18 cellular contexts compared by ENCODE assay signal in the genomic region with DNA sequence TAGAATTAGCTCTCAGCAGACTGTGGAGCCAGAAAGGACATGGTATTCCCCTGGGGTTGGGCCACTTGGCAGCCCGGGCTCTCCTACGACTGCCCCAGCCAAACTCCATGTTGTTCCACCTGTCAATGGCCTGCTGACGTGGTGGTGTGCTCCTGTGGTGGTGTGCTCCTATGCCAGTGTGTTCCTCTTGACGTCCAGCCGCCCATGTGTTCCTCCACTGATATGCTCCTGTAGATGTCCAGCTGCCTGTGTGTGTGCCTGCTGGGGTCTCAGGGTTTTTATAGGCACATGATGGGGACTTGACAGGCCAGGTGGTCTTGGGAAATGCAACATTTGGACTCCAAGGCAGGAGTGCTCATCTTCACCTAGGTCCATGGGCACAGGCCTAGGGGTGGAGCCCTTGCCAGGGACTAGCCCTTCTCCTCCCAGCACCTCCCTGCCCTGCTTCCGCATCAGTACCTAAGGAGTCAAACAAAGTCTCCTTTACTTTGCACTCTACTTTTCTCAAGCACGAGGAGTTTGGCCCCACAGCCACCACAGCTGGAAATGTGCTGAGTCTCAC.
A peak's percentile ranks its signal among the peaks of the same experiment; 100 is the strongest.
DNase-seq lines count a peak whose midpoint lies in the region; ATAC-seq, FAIRE-seq and TF ChIP-seq lines count a peak whose summit lies in the region.
"Had no signal": no experiment of that assay in that cellular context is flagged by ENCODE, and none has a peak within 500 bp of the region (broad histone marks: within the 10 kb centered on the region; RNA-seq: fewer than 3 reads in every experiment).

No MANE protein-coding gene starts in this region.

- H3K4me1 ChIP-seq in H1 (replicated peaks in 1 of 4; ENCODE audit: control insufficient read depth in 3 of 4, insufficient read depth in 4 of 4, low read length in 3 of 4) (no peaks in the 10 kb centered on the region), lower lobe of right lung (no peaks in the 10 kb centered on the region)

- TF ChIP-seq POLR2A in H1 (IDR thresholded peaks at IDR 0.05; ENCODE audit: control extremely low read depth in 1 of 2, low read depth in 2 of 2, low read length in 2 of 2) = no peak

- no peak overlapping the region for H2BK15ac ChIP-seq in H1 (ENCODE audit: low read length)

- H2BK12ac ChIP-seq in H1 (ENCODE audit: low read depth, low read length) = no peak overlapping the region

- no peak overlapping the region for H3K4me2 ChIP-seq in H1 (ENCODE audit: insufficient read depth in 1 of 2, low read depth in 2 of 2, low read length in 2 of 2)

- H2BK20ac ChIP-seq in H1 (ENCODE audit: low read length) = no peak overlapping the region

- no peaks in the 10 kb centered on the region for H3K23me2 ChIP-seq in H1 (ENCODE audit: low read depth, low read length)

- no peak overlapping the region for H3K18ac ChIP-seq in H1 (ENCODE audit: extremely low read depth, low read length)

- no peak overlapping the region for H4K91ac ChIP-seq in H1 (replicated peaks; ENCODE audit: insufficient read length, low read length)

- no peaks in the 10 kb centered on the region for H3K79me2 ChIP-seq in H1 (ENCODE audit: control insufficient read depth in 1 of 2, insufficient read depth in 2 of 2, low read length in 2 of 2)

- no peaks in the 10 kb centered on the region for H3K27me3 ChIP-seq in H1 (replicated peaks in 1 of 4; ENCODE audit: control insufficient read depth in 3 of 4, extremely low read depth in 1 of 4, insufficient read depth in 3 of 4, low read length in 3 of 4)
- no peaks in the 10 kb centered on the region for H3K27me3 ChIP-seq in lower lobe of right lung (ENCODE audit: low read depth)

- H3K79me1 ChIP-seq in H1 (ENCODE audit: low read depth, low read length) = no peaks in the 10 kb centered on the region

- H3K9ac ChIP-seq in H1 (replicated peaks in 1 of 4; ENCODE audit: extremely low read depth in 1 of 4, low read depth in 3 of 4, low read length in 3 of 4) = no peak overlapping the region

- no peak overlapping the region for H4K5ac ChIP-seq in H1 (ENCODE audit: insufficient read length, low read depth, low read length)

- H3K4me3 ChIP-seq in H1 (ENCODE audit: extremely low read depth in 1 of 4, insufficient read depth in 2 of 4, low read depth in 3 of 4, low read length in 4 of 4) (no peak overlapping the region), lower lobe of right lung (no peak overlapping the region)

- no peak for FAIRE-seq in H1 (lab: Jason Lieb, UNC)
- FAIRE-seq: GM12891, GM18507 had no signal

- peak; percentile 16 to 19 for ATAC-seq in lower lobe of right lung
- ATAC-seq in sciatic nerve = no peak
- ATAC-seq in HG03097 (IDR thresholded peaks at IDR 0.05; ENCODE audit: low FRiP score, unreplicated experiment) = no peak

- no peak overlapping the region for H2AK5ac ChIP-seq in H1 (ENCODE audit: low read depth, low read length)

- no peaks in the 10 kb centered on the region for H4K20me1 ChIP-seq in H1 (replicated peaks in 1 of 2; ENCODE audit: control insufficient read depth in 1 of 2, insufficient read depth in 2 of 2, low read length in 2 of 2)

- H3K56ac ChIP-seq in H1 (replicated peaks; ENCODE audit: insufficient read length, low read depth, low read length) = no peak overlapping the region

- no peak overlapping the region for H3K4ac ChIP-seq in H1 (replicated peaks; ENCODE audit: insufficient read length, low read depth, low read length)

- TF ChIP-seq CTCF in H1 (IDR thresholded peaks at IDR 0.05; ENCODE audit: control extremely low read depth in 1 of 3, insufficient read depth in 1 of 3, low read depth in 1 of 3, low read length in 3 of 3) (no peak), lower lobe of right lung (IDR thresholded peaks at IDR 0.05) (no peak)

- no peaks in the 10 kb centered on the region for H3K9me3 ChIP-seq in H1 (ENCODE audit: insufficient read depth in 2 of 2, low read depth in 1 of 2, low read length in 1 of 2)
- no peaks in the 10 kb centered on the region for H3K9me3 ChIP-seq in lower lobe of right lung

- H2BK5ac ChIP-seq in H1 (ENCODE audit: low read depth, low read length) = no peak overlapping the region

- no peak for DNase-seq in H1 (ENCODE audit: low read depth in 1 of 2, low spot score in 2 of 2)
- DNase-seq in lower lobe of right lung = no peak
- DNase-seq in sciatic nerve (ENCODE audit: low spot score) = peak; percentile 25
- no peak for DNase-seq in NCI-H1092 treated with DMSO at 0.1 percent for 48 hours (lab: John Stamatoyannopoulos, UW)
- DNase-seq in amygdala (lab: John Stamatoyannopoulos, UW) = no peak
- DNase-seq: C1 segment of cervical spinal cord; Calu3; CD4-positive, alpha-beta memory T cell; COR-L47; DMS53; DMS79 treated with DMSO at 0.1 percent for 48 hours; GF-D8; GOT3; H7; HCEC 1CT had no signal

- TF ChIP-seq RAD21 in H1 (IDR thresholded peaks at IDR 0.05 in 1 of 2, conservative IDR thresholded peaks at IDR 0.05 in 1 of 2; ENCODE audit: low read depth in 2 of 2, low read length in 2 of 2) = no peak

- H3K36me3 ChIP-seq in H1 (ENCODE audit: control insufficient read depth in 2 of 4, insufficient read depth in 4 of 4, low read length in 3 of 4) = no peaks in the 10 kb centered on the region
- H3K36me3 ChIP-seq in lower lobe of right lung = no peaks in the 10 kb centered on the region

- POLR2A ChIA-PET in H1 (lab: Charles Lee; ENCODE audit: partially characterized antibody) = no interaction called here

- 92% methylated on average over 7 of the region's 7 CpGs; no CpG with 5 or more reads in 1 of the 2 experiments for WGBS in H1 (ENCODE audit: extremely low coverage in 1 of 2, insufficient coverage in 1 of 2, insufficient read length in 1 of 2, insufficient replicate concordance in 2 of 2, low coverage in 1 of 2, low lambda C conversion rate in 2 of 2, missing lambda C conversion rate in 1 of 2), 2 experiments

- peak overlapping the region; percentile 51; the same call in 1 of the 2 replicates for H4K8ac ChIP-seq in H1 (ENCODE audit: extremely low read depth, insufficient read depth, low read length)

- no peak overlapping the region for H2AFZ ChIP-seq in H1 (ENCODE audit: low read length)

- CTCF ChIA-PET in H1 (lab: Charles Lee; ENCODE audit: partially characterized antibody) = interaction anchor here (1.1 kb wide), 1 partner anchor 287 kb away, joined by 3 read pairs; no protein-coding TSS in a partner anchor

- H2BK120ac ChIP-seq in H1 (replicated peaks; ENCODE audit: low read depth, low read length) = no peak overlapping the region

- H3K27ac ChIP-seq in H1 (ENCODE audit: low read depth, low read length) (no peak overlapping the region), lower lobe of right lung (no peak overlapping the region)

- intact Hi-C loops in lower lobe of right lung (cut with DNase I) (no loop called here), sciatic nerve (cut with DNase I) (no loop called here)

- no peak overlapping the region for H3K23ac ChIP-seq in H1 (ENCODE audit: insufficient read length)

- no peak for TF ChIP-seq EP300 in H1 (IDR thresholded peaks at IDR 0.05; ENCODE audit: borderline replicate concordance in 1 of 2, low read depth in 2 of 2, low read length in 2 of 2)

- H3K14ac ChIP-seq in H1 (ENCODE audit: insufficient read length) = no peak overlapping the region

TF ChIP-seq in H1, 55 proteins besides CTCF, POLR2A, EP300 and RAD21:
- TF ChIP-seq ASH2L (IDR thresholded peaks at IDR 0.05; ENCODE audit: low read length) = no peak
- no peak for TF ChIP-seq TEAD4 (IDR thresholded peaks at IDR 0.05; ENCODE audit: low read depth, low read length)
- TF ChIP-seq RBBP5 (IDR thresholded peaks at IDR 0.05; ENCODE audit: borderline replicate concordance, low read depth, low read length) = no peak
- TF ChIP-seq CBX8 (IDR thresholded peaks at IDR 0.05; ENCODE audit: borderline replicate concordance, low read depth, low read length) = no peak
- TF ChIP-seq YY1 (IDR thresholded peaks at IDR 0.05; ENCODE audit: low read depth, low read length) = no peak
- TF ChIP-seq RNF2 (IDR thresholded peaks at IDR 0.05; ENCODE audit: borderline replicate concordance, low read depth, low read length, missing control alignments, poor library complexity, severe bottlenecking) = no peak
- no peak for TF ChIP-seq MAX (IDR thresholded peaks at IDR 0.05)
- TF ChIP-seq KDM4A (IDR thresholded peaks at IDR 0.05; ENCODE audit: low read depth, low read length, severe bottlenecking) = no peak
- no peak for TF ChIP-seq RXRA (IDR thresholded peaks at IDR 0.05; ENCODE audit: insufficient read depth, low read depth, low read length)
- TF ChIP-seq EGR1 (IDR thresholded peaks at IDR 0.05; ENCODE audit: borderline replicate concordance, low read depth, low read length) = no peak
- TF ChIP-seq GTF2F1 (IDR thresholded peaks at IDR 0.05; ENCODE audit: borderline replicate concordance, low read depth, low read length) = no peak
- TF ChIP-seq TAF1 (IDR thresholded peaks at IDR 0.05; ENCODE audit: low read depth, low read length) = no peak
- no peak for TF ChIP-seq E2F6 (IDR thresholded peaks at IDR 0.05)
- no peak for TF ChIP-seq JUN (IDR thresholded peaks at IDR 0.05; ENCODE audit: low read depth, low read length)

Comparison
In these comparisons a context has a peak if more than half of its experiments do, and no peak if none do; other contexts are left out.
1. ATAC-seq: peak in lower lobe of right lung (2 of 2); none in sciatic nerve (single experiment) and HG03097 (single experiment).